In the genomic region with DNA sequence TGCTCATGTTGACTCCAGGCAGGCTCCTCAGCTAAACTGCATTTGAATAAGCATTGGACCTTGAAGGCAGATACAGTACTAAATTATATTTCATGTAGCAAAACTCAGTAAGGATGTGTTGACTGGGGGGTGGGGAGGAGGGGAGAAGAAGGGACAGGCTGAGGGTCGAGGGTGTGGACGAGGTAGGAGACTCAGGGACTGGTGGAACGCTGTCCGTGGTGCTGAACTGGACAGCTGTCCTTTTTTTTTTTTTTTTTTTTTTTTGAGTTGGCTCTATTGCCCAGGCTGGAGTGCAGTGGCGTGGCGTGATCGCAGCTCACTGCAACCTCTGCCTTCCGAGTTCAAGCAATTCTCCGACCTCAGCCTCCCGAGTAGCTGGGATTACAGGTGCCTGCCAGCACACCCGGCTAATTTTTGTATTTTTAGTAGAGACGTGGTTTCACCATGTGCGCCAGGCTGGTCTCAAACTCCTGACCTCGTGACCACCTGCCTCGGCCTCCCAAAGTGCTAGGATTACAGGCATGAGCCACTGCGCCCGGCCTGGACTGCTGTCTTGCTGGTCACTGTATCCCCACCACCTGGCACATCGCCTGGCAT, we compare ENCODE assay signal across 15 cellular contexts. TPM values are rescaled to one million over a fixed set of nuclear protein-coding genes. Genes with fewer than 3 reads are reported as not detected.
A peak's percentile ranks its signal among the peaks of the same experiment; 100 is the strongest.
DNase-seq lines count a peak whose midpoint lies in the region; ATAC-seq, FAIRE-seq and TF ChIP-seq lines count a peak whose summit lies in the region.
"Had no signal": no experiment of that assay in that cellular context is flagged by ENCODE, and none has a peak within 500 bp of the region (broad histone marks: within the 10 kb centered on the region; RNA-seq: fewer than 3 reads in every experiment).

No MANE protein-coding gene starts in this region.

- no peak overlapping the region for H3K27ac ChIP-seq in mammary epithelial cell (ENCODE audit: insufficient read depth, low read depth, low read length)
- H3K27ac ChIP-seq in pancreas, result no peak overlapping the region
- H3K27ac ChIP-seq: spleen had no signal

- FAIRE-seq in pancreas (lab: Jason Lieb, UNC), result no peak

- ATAC-seq in pancreas (peak in 3 of 4 donors; percentile 32 to 72 (median 41)), GM21619 (IDR thresholded peaks at IDR 0.05; ENCODE audit: unreplicated experiment) (no peak), HG02870 (IDR thresholded peaks at IDR 0.05; ENCODE audit: unreplicated experiment) (no peak)
- ATAC-seq: mucosa of descending colon; stimulated activated effector memory CD8-positive, alpha-beta T cell treated with anti-CD3 and anti-CD28 coated beads, Interleukin-12 subunit alpha, Interleukin-12 subunit beta, amount 100 ng/mL, for 72 hours had no signal

- H3K4me2 ChIP-seq in mammary epithelial cell (ENCODE audit: insufficient read depth, low read depth, low read length), result no peak overlapping the region

- H3K9me3 Mint-ChIP-seq in activated CD4-positive, alpha-beta memory T cell treated with anti-CD3 and anti-CD28 coated beads for 36 hours, result no peaks in the 10 kb centered on the region
- no peaks in the 10 kb centered on the region for H3K9me3 Mint-ChIP-seq in activated CD4-positive, alpha-beta memory T cell treated with anti-CD3 and anti-CD28 coated beads, Interleukin-2, amount 10 ng/mL, durations not matched to agents 7 days and 5 days
- H3K9me3 Mint-ChIP-seq: stimulated activated effector memory CD8-positive, alpha-beta T cell treated with anti-CD3 and anti-CD28 coated beads, Interleukin-12 subunit alpha, Interleukin-12 subunit beta, amount 100 ng/mL, for 72 hours had no signal

- no peak overlapping the region for H3K9ac ChIP-seq in mammary epithelial cell (ENCODE audit: insufficient read depth, low read length)

- TF ChIP-seq CTCF in mammary epithelial cell (conservative IDR thresholded peaks at IDR 0.05 in 1 of 2, IDR thresholded peaks at IDR 0.05 in 1 of 2; ENCODE audit: extremely low read depth in 1 of 2, insufficient read depth in 1 of 2, low read depth in 1 of 2, low read length in 2 of 2) (no peak), pancreas (IDR thresholded peaks at IDR 0.05) (no peak)

- CTCF ChIA-PET in activated CD4-positive, alpha-beta memory T cell treated with anti-CD3 and anti-CD28 coated beads for 36 hours (lab: Charles Lee), result no interaction called here
- CTCF ChIA-PET in activated CD4-positive, alpha-beta memory T cell treated with anti-CD3 and anti-CD28 coated beads, Interleukin-2, amount 10 ng/mL, durations not matched to agents 7 days and 5 days (lab: Charles Lee), result no interaction called here
- CTCF ChIA-PET in mammary epithelial cell (lab: Charles Lee; ENCODE audit: low non-redundant PET), result no interaction called here

- dilution Hi-C loops in mammary epithelial cell (cut with HindIII; ENCODE audit: low sequenced_read_pairs), result no loop called here

- no peak overlapping the region for H3K27ac Mint-ChIP-seq in activated CD4-positive, alpha-beta memory T cell treated with anti-CD3 and anti-CD28 coated beads for 36 hours
- H3K27ac Mint-ChIP-seq in activated CD4-positive, alpha-beta memory T cell treated with anti-CD3 and anti-CD28 coated beads, Interleukin-2, amount 10 ng/mL, durations not matched to agents 7 days and 5 days, result no peak overlapping the region
- H3K27ac Mint-ChIP-seq: stimulated activated effector memory CD8-positive, alpha-beta T cell treated with anti-CD3 and anti-CD28 coated beads, Interleukin-12 subunit alpha, Interleukin-12 subunit beta, amount 100 ng/mL, for 72 hours had no signal

- H3K36me3 ChIP-seq in mammary epithelial cell (ENCODE audit: insufficient read depth, low read length), result no peaks in the 10 kb centered on the region
- H3K36me3 ChIP-seq in pancreas, result no peaks in the 10 kb centered on the region
- H3K36me3 ChIP-seq: spleen had no signal

- H3K36me3 Mint-ChIP-seq in activated CD4-positive, alpha-beta memory T cell treated with anti-CD3 and anti-CD28 coated beads for 36 hours, result no peaks in the 10 kb centered on the region
- no peaks in the 10 kb centered on the region for H3K36me3 Mint-ChIP-seq in activated CD4-positive, alpha-beta memory T cell treated with anti-CD3 and anti-CD28 coated beads, Interleukin-2, amount 10 ng/mL, durations not matched to agents 7 days and 5 days (ENCODE audit: low read depth)
- H3K36me3 Mint-ChIP-seq: stimulated activated effector memory CD8-positive, alpha-beta T cell treated with anti-CD3 and anti-CD28 coated beads, Interleukin-12 subunit alpha, Interleukin-12 subunit beta, amount 100 ng/mL, for 72 hours had no signal

- H3K27me3 ChIP-seq in mammary epithelial cell (ENCODE audit: insufficient read depth, low read length) (peaks cover 3% of the 10 kb centered on the region), pancreas (no peaks in the 10 kb centered on the region)

- intact Hi-C loops in activated CD4-positive, alpha-beta memory T cell treated with anti-CD3 and anti-CD28 coated beads for 36 hours (cut with micrococcal nuclease), result no loop called here
- intact Hi-C loops in mammary epithelial cell (cut with micrococcal nuclease), result no loop called here
- intact Hi-C loops in pancreas (cut with DNase I), result no loop called here

- no peak overlapping the region for H3K4me3 ChIP-seq in mammary epithelial cell (replicated peaks in 1 of 3; ENCODE audit: insufficient read depth in 1 of 3, low read depth in 2 of 3, low read length in 3 of 3)
- H3K4me3 ChIP-seq in pancreas, result no peak overlapping the region
- H3K4me3 ChIP-seq: mucosa of descending colon, spleen had no signal

- no peaks in the 10 kb centered on the region for H3K4me1 Mint-ChIP-seq in activated CD4-positive, alpha-beta memory T cell treated with anti-CD3 and anti-CD28 coated beads for 36 hours (ENCODE audit: low read depth)
- no peaks in the 10 kb centered on the region for H3K4me1 Mint-ChIP-seq in activated CD4-positive, alpha-beta memory T cell treated with anti-CD3 and anti-CD28 coated beads, Interleukin-2, amount 10 ng/mL, durations not matched to agents 7 days and 5 days
- H3K4me1 Mint-ChIP-seq: stimulated activated effector memory CD8-positive, alpha-beta T cell treated with anti-CD3 and anti-CD28 coated beads, Interleukin-12 subunit alpha, Interleukin-12 subunit beta, amount 100 ng/mL, for 72 hours had no signal

- no TSS peak for BruUV-seq in mammary epithelial cell (replicated peaks; lab: Mats Ljungman, UMichigan)

- 36% methylated on average over 18 of the region's 18 CpGs for WGBS in mammary epithelial cell (ENCODE audit: low coverage, missing lambda C conversion rate)
- WGBS in pancreas, 2 donors, result 26 to 31% methylated on average over 18 of the region's 18 CpGs

- no peak overlapping the region for H3K4me3 Mint-ChIP-seq in activated CD4-positive, alpha-beta memory T cell treated with anti-CD3 and anti-CD28 coated beads for 36 hours
- no peak overlapping the region for H3K4me3 Mint-ChIP-seq in activated CD4-positive, alpha-beta memory T cell treated with anti-CD3 and anti-CD28 coated beads, Interleukin-2, amount 10 ng/mL, durations not matched to agents 7 days and 5 days
- H3K4me3 Mint-ChIP-seq: stimulated activated effector memory CD8-positive, alpha-beta T cell treated with anti-CD3 and anti-CD28 coated beads, Interleukin-12 subunit alpha, Interleukin-12 subunit beta, amount 100 ng/mL, for 72 hours had no signal

- H4K20me1 ChIP-seq in mammary epithelial cell (ENCODE audit: insufficient read depth, low read length), result no peaks in the 10 kb centered on the region

- H3K4me1 ChIP-seq in mammary epithelial cell (ENCODE audit: insufficient read depth, low read length) (peaks cover 2% of the 10 kb centered on the region), pancreas (no peaks in the 10 kb centered on the region)

- peak; percentile 10 for DNase-seq in activated CD4-positive, alpha-beta memory T cell treated with anti-CD3 and anti-CD28 coated beads for 36 hours
- DNase-seq in activated CD4-positive, alpha-beta memory T cell treated with anti-CD3 and anti-CD28 coated beads, Interleukin-2, amount 10 ng/mL, durations not matched to agents 7 days and 5 days, result no peak
- DNase-seq in NCI-H460 (ENCODE audit: extremely low read depth, low read depth) (peak; percentile 20), mammary epithelial cell (peak; percentile 24), pancreas (peak in 3 of 6 donors; percentile 22 to 56 (median 24)), hepatic stellate cell (ENCODE audit: low spot score) (no peak)
- DNase-seq: caudate nucleus, foreskin melanocyte, NCI-H2171, spleen had no signal

- H3K9me3 ChIP-seq in mammary epithelial cell (replicated peaks; ENCODE audit: insufficient read depth, low read length) (no peaks in the 10 kb centered on the region), pancreas (no peaks in the 10 kb centered on the region)
- H3K9me3 ChIP-seq: mucosa of descending colon, spleen had no signal

- in situ Hi-C loops in mammary epithelial cell (cut with MboI; ENCODE audit: low sequenced_read_pairs in 2 of 2), result no loop called here

- H3K79me2 ChIP-seq in mammary epithelial cell (ENCODE audit: insufficient read depth, low read length), result no peaks in the 10 kb centered on the region

- POLR2A ChIA-PET in activated CD4-positive, alpha-beta memory T cell treated with anti-CD3 and anti-CD28 coated beads for 36 hours (lab: Charles Lee), result interaction anchor here (0.5 kb wide), 1 partner anchor 30 kb away, joined by 3 read pairs; no protein-coding TSS in a partner anchor
- POLR2A ChIA-PET in activated CD4-positive, alpha-beta memory T cell treated with anti-CD3 and anti-CD28 coated beads, Interleukin-2, amount 10 ng/mL, durations not matched to agents 7 days and 5 days (lab: Charles Lee), result no interaction called here

- no peak overlapping the region for H2AFZ ChIP-seq in mammary epithelial cell (ENCODE audit: low read depth, low read length)

- peaks cover 22% of the 10 kb centered on the region for H3K27me3 Mint-ChIP-seq in activated CD4-positive, alpha-beta memory T cell treated with anti-CD3 and anti-CD28 coated beads for 36 hours
- peaks cover 2% of the 10 kb centered on the region for H3K27me3 Mint-ChIP-seq in activated CD4-positive, alpha-beta memory T cell treated with anti-CD3 and anti-CD28 coated beads, Interleukin-2, amount 10 ng/mL, durations not matched to agents 7 days and 5 days

RNA-seq across cellular contexts. Expression of a gene that starts 33.2 kb away (rescaled TPM):
- not detected for total RNA-seq in activated CD4-positive, alpha-beta memory T cell treated with anti-CD3 and anti-CD28 coated beads for 36 hours
- not detected for total RNA-seq in activated CD4-positive, alpha-beta memory T cell treated with anti-CD3 and anti-CD28 coated beads, Interleukin-2, amount 10 ng/mL, durations not matched to agents 7 days and 5 days
- total RNA-seq in NCI-H460 (2014; rRNA removed; shearing (Covaris generic)), result not detected in 2 replicates
- not detected in 2 replicates for polyA plus RNA-seq in NCI-H460 (2014; cell fraction: nucleus; rRNA removed)
- 10 to 100 TPM in 1 of 2 donors, 1 to 10 TPM in 1; 2.2 to 27.6 TPM for total RNA-seq in mammary epithelial cell
- 207 TPM for polyA plus RNA-seq in mammary epithelial cell
- polyA minus RNA-seq in mammary epithelial cell, result 136 TPM
- total RNA-seq in pancreas, result under 1 TPM in 3 of 6 donors, not detected in 3; 0.14 to 0.25 (median 0.14) TPM
- under 1 TPM; 0.04 to 0.73 TPM for polyA plus RNA-seq in pancreas
- total RNA-seq: mucosa of descending colon, spleen had no signal
- polyA plus RNA-seq: spleen had no signal

RNA-seq across cellular contexts. Expression of a gene that starts 36.4 kb away (rescaled TPM):
- not detected for total RNA-seq in activated CD4-positive, alpha-beta memory T cell treated with anti-CD3 and anti-CD28 coated beads for 36 hours
- not detected for total RNA-seq in activated CD4-positive, alpha-beta memory T cell treated with anti-CD3 and anti-CD28 coated beads, Interleukin-2, amount 10 ng/mL, durations not matched to agents 7 days and 5 days
- total RNA-seq in NCI-H460 (2014; rRNA removed; shearing (Covaris generic)), result not detected in 2 replicates
- not detected in 2 replicates for polyA plus RNA-seq in NCI-H460 (2014; cell fraction: nucleus; rRNA removed)
- total RNA-seq in mammary epithelial cell (10 to 100 TPM in 1 of 2 donors, 1 to 10 TPM in 1; 1.2 to 15.5 TPM), pancreas (under 1 TPM in 2 of 6 donors, not detected in 4; 0.15 to 0.38 TPM)
- polyA plus RNA-seq in mammary epithelial cell (96.9 TPM), pancreas (under 1 TPM in 1 of 2 donors, not detected in 1; 0.23 TPM)
- polyA minus RNA-seq in mammary epithelial cell, result 81.4 TPM
- total RNA-seq: HT1080, mucosa of descending colon, spleen had no signal
- polyA plus RNA-seq: spleen had no signal

Comparison
In these comparisons a context has a peak if more than half of its experiments do, and no peak if none do; other contexts are left out.
1. DNase-seq: peak in activated CD4-positive, alpha-beta memory T cell treated with anti-CD3 and anti-CD28 coated beads for 36 hours (single experiment), NCI-H460 (single experiment) and mammary epithelial cell (single experiment); none in activated CD4-positive, alpha-beta memory T cell treated with anti-CD3 and anti-CD28 coated beads, Interleukin-2, amount 10 ng/mL, durations not matched to agents 7 days and 5 days (single experiment) and hepatic stellate cell (single experiment).
2. ATAC-seq: peak in pancreas (3 of 4); none in GM21619 (single experiment) and HG02870 (single experiment).